ENCODE assay signal across 8 cellular contexts in the genomic region with DNA sequence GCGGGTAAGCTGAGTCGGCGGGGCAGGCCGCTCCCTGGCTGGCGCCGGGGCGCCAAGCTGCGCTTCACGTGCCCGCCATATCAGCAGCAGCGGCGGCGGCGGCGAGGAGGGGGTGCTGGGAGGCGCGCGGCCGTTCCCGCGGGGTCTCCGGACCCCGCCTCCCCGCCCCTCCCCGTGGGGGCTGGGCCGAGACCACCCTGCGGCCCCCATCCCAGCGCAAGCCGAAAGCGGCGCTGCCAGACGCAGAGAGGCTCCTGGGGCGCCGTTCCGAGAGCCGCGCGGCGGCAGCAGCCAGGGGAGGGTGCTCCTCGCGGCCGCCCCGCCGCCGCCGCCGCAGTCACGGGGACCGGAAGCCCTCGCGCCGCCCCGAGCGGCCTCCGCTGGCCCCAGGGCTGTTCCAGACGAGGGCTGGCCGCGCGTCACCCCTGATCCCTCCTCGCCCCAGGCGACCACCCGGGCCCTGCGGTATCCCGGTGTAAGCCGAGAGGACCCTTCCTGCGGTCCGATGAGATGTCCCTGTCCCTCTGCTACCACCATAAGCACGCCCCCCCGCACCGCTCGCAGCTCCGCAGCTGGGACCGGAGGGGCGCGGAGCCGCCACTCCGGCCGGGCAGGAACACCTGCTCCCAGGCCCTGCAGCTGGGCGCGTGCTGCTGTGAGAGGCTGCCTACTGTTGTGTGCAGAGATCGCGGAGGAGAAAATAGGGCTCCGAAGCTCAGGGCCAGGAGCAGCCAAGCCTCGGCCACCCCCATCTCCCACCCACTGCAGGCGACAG. TPM values are rescaled to one million over a fixed set of nuclear protein-coding genes. Genes with fewer than 3 reads are reported as not detected.
DNase-seq lines count a peak whose midpoint lies in the region; ATAC-seq and TF ChIP-seq lines count a peak whose summit lies in the region.

No MANE protein-coding gene starts in this region.

- H3K9me3 Mint-ChIP-seq in activated CD4-positive, alpha-beta memory T cell treated with anti-CD3 and anti-CD28 coated beads, Interleukin-2, amount 10 ng/mL, durations not matched to agents 7 days and 5 days: no peaks in the 10 kb centered on the region
- H3K9me3 Mint-ChIP-seq in osteocyte (ENCODE audit: unreplicated experiment): no peaks in the 10 kb centered on the region

- H3K4me3 Mint-ChIP-seq in activated CD4-positive, alpha-beta memory T cell treated with anti-CD3 and anti-CD28 coated beads, Interleukin-2, amount 10 ng/mL, durations not matched to agents 7 days and 5 days: peak overlapping the region; percentile 78
- peak overlapping the region; percentile 62 for H3K4me3 Mint-ChIP-seq in osteocyte (ENCODE audit: unreplicated experiment)

- H3K27ac Mint-ChIP-seq in activated CD4-positive, alpha-beta memory T cell treated with anti-CD3 and anti-CD28 coated beads, Interleukin-2, amount 10 ng/mL, durations not matched to agents 7 days and 5 days: peak overlapping the region; percentile 72
- H3K27ac Mint-ChIP-seq in osteocyte (ENCODE audit: unreplicated experiment): peak overlapping the region; percentile 70

- POLR2A ChIA-PET in activated CD4-positive, alpha-beta memory T cell treated with anti-CD3 and anti-CD28 coated beads, Interleukin-2, amount 10 ng/mL, durations not matched to agents 7 days and 5 days (lab: Charles Lee): interaction anchor here (0.9 to 18.0 kb wide), 9 partner anchors 9 to 250 kb away, joined by 3 to 387 read pairs (median 4); partner anchors contain the start of gene BCOR

- no peaks in the 10 kb centered on the region for H3K27me3 Mint-ChIP-seq in activated CD4-positive, alpha-beta memory T cell treated with anti-CD3 and anti-CD28 coated beads, Interleukin-2, amount 10 ng/mL, durations not matched to agents 7 days and 5 days
- no peaks in the 10 kb centered on the region for H3K27me3 Mint-ChIP-seq in osteocyte (ENCODE audit: unreplicated experiment)

- peaks cover 3% of the 10 kb centered on the region for H3K4me1 ChIP-seq in foreskin keratinocyte

- ATAC-seq in HG03460 (IDR thresholded peaks at IDR 0.05; ENCODE audit: unreplicated experiment): peak; percentile 44
- ATAC-seq in foreskin keratinocyte: peak; percentile 36

- TF ChIP-seq CTCF in foreskin keratinocyte (conservative IDR thresholded peaks at IDR 0.05) (no peak), osteocyte (IDR thresholded peaks at IDR 0.05) (no peak)

- H3K36me3 Mint-ChIP-seq in activated CD4-positive, alpha-beta memory T cell treated with anti-CD3 and anti-CD28 coated beads, Interleukin-2, amount 10 ng/mL, durations not matched to agents 7 days and 5 days (ENCODE audit: low read depth): no peaks in the 10 kb centered on the region
- H3K36me3 Mint-ChIP-seq in osteocyte (ENCODE audit: unreplicated experiment): no peaks in the 10 kb centered on the region

- CTCF ChIA-PET in activated CD4-positive, alpha-beta memory T cell treated with anti-CD3 and anti-CD28 coated beads, Interleukin-2, amount 10 ng/mL, durations not matched to agents 7 days and 5 days (lab: Charles Lee): no interaction called here

- no peaks in the 10 kb centered on the region for H3K27me3 ChIP-seq in foreskin keratinocyte

- peak; percentile 32 for DNase-seq in activated CD4-positive, alpha-beta T cell treated with anti-CD3 and anti-CD28 coated beads for 48 hours
- DNase-seq in activated CD4-positive, alpha-beta T cell treated with anti-CD3 and anti-CD28 coated beads, Interleukin-2, amount 50 U/mL, for 4 hours: no peak
- peak; percentile 46 for DNase-seq in activated CD4-positive, alpha-beta memory T cell treated with anti-CD3 and anti-CD28 coated beads, Interleukin-2, amount 10 ng/mL, durations not matched to agents 7 days and 5 days
- DNase-seq in foreskin keratinocyte: no peak
- no peak for DNase-seq in osteocyte (ENCODE audit: extremely low spot score, unreplicated experiment)
- DNase-seq in OCI-M2 (lab: John Stamatoyannopoulos, UW; ENCODE audit: unreplicated experiment): no peak
- no peak for DNase-seq in NCI-H2029 treated with DMSO at 0.1 percent for 48 hours (lab: John Stamatoyannopoulos, UW)

- peaks cover 15% of the 10 kb centered on the region for H3K4me1 Mint-ChIP-seq in activated CD4-positive, alpha-beta memory T cell treated with anti-CD3 and anti-CD28 coated beads, Interleukin-2, amount 10 ng/mL, durations not matched to agents 7 days and 5 days
- H3K4me1 Mint-ChIP-seq in osteocyte (ENCODE audit: unreplicated experiment): peaks cover 60% of the 10 kb centered on the region

- H3K27ac ChIP-seq in foreskin keratinocyte: no peak overlapping the region

RNA-seq across cellular contexts. Expression of gene BCOR, which starts 7.4 kb away (rescaled TPM):
- total RNA-seq in activated CD4-positive, alpha-beta memory T cell treated with anti-CD3 and anti-CD28 coated beads, Interleukin-2, amount 10 ng/mL, durations not matched to agents 7 days and 5 days: 10 to 100 TPM; 46.6 to 46.8 TPM
- 20.4 and 22.5 TPM in 2 replicates for total RNA-seq in foreskin keratinocyte
- 6.7 and 6.8 TPM in 2 replicates for polyA plus RNA-seq in foreskin keratinocyte
- 24.1 and 24.8 TPM in 2 replicates for total RNA-seq in osteocyte

Comparison
In these comparisons a context has a peak if more than half of its experiments do, and no peak if none do; other contexts are left out.
1. DNase-seq: peak in activated CD4-positive, alpha-beta T cell treated with anti-CD3 and anti-CD28 coated beads for 48 hours (single experiment) and activated CD4-positive, alpha-beta memory T cell treated with anti-CD3 and anti-CD28 coated beads, Interleukin-2, amount 10 ng/mL, durations not matched to agents 7 days and 5 days (single experiment); none in activated CD4-positive, alpha-beta T cell treated with anti-CD3 and anti-CD28 coated beads, Interleukin-2, amount 50 U/mL, for 4 hours (0 of 2), foreskin keratinocyte (0 of 2), osteocyte (single experiment), OCI-M2 (single experiment) and NCI-H2029 treated with DMSO at 0.1 percent for 48 hours (single experiment).